29 cellular contexts compared by ENCODE assay signal in genomic region chr1:21414002-21414401, GRCh38.
"Had no signal": no experiment of that assay in that cellular context is flagged by ENCODE, and none has a peak within 500 bp of the region (broad histone marks: within the 10 kb centered on the region; RNA-seq: fewer than 3 reads in every experiment).

No MANE protein-coding gene starts in this region.

- H3K4me3 ChIP-seq: adrenal gland, body of pancreas, esophagus squamous epithelium, gastroesophageal sphincter had no signal

- DNase-seq: activated B cell treated with CpG ODN at 0.5 μM for 24 hours; activated CD4-positive, alpha-beta T cell treated with anti-CD3 and anti-CD28 coated beads for 48 hours; activated CD4-positive, alpha-beta T cell treated with anti-CD3 and anti-CD28 coated beads, Interleukin-2, amount 50 U/mL, for 1 hour; activated CD4-positive, alpha-beta T cell treated with anti-CD3 and anti-CD28 coated beads, Interleukin-2, amount 50 U/mL, for 48 hours; activated CD8-positive, alpha-beta memory T cell treated with anti-CD3 and anti-CD28 coated beads for 24 hours; activated CD8-positive, alpha-beta T cell treated with anti-CD3 and anti-CD28 coated beads for 36 hours; activated effector memory CD4-positive, alpha-beta T cell treated with Interleukin-2 at 50 U/mL for 16 hours; activated gamma-delta T cell treated with Interleukin-2 at 50 U/mL for 16 hours; activated naive CD4-positive, alpha-beta T cell treated with Interleukin-2 at 50 U/mL for 16 hours; activated naive CD8-positive, alpha-beta T cell treated with anti-CD3 and anti-CD28 coated beads for 36 hours; activated naive CD8-positive, alpha-beta T cell treated with anti-CD3 and anti-CD28 coated beads, Interleukin-2, amount 50 U/mL, for 24 hours; activated T-cell treated with anti-CD3 and anti-CD28 coated beads, Interleukin-2, amount 50 U/mL, for 4 hours; adrenal gland; amygdala; aorta; body of pancreas; caudate nucleus; cortex of kidney; effector CD8-positive, alpha-beta T cell; esophagus squamous epithelium; foreskin melanocyte; T-helper 1 cell; T-helper 17 cell; T1000; WERI-Rb-1 had no signal

- H3K9me3 ChIP-seq: adrenal gland, body of pancreas, esophagus squamous epithelium, gastroesophageal sphincter had no signal

- H3K27ac ChIP-seq: adrenal gland, body of pancreas, epithelial cell of prostate, esophagus squamous epithelium, gastroesophageal sphincter, WERI-Rb-1 had no signal

- H3K27me3 ChIP-seq: adrenal gland, body of pancreas had no signal

- H3K36me3 ChIP-seq: adrenal gland, esophagus squamous epithelium, gastroesophageal sphincter, WERI-Rb-1 had no signal

- ATAC-seq: activated CD4-positive, CD25-positive, alpha-beta regulatory T cell treated with anti-CD3 and anti-CD28 coated beads, Interleukin-2, amount 50 U/mL, for 24 hours; activated CD8-positive, alpha-beta T cell treated with anti-CD3 and anti-CD28 coated beads for 36 hours; activated naive CD8-positive, alpha-beta T cell treated with anti-CD3 and anti-CD28 coated beads, Interleukin-2, amount 50 U/mL, for 24 hours; activated T-cell treated with anti-CD3 and anti-CD28 coated beads, Interleukin-2, amount 50 U/mL, for 4 hours; activated T-helper 17 cell treated with anti-CD3 and anti-CD28 coated beads, Interleukin-2, amount 50 U/mL, for 72 hours; body of pancreas; gastroesophageal sphincter; T-helper 17 cell had no signal

- H3K4me1 ChIP-seq: adrenal gland, esophagus squamous epithelium, gastroesophageal sphincter had no signal
